ENCODE assay signal across 14 cellular contexts in the genomic region with DNA sequence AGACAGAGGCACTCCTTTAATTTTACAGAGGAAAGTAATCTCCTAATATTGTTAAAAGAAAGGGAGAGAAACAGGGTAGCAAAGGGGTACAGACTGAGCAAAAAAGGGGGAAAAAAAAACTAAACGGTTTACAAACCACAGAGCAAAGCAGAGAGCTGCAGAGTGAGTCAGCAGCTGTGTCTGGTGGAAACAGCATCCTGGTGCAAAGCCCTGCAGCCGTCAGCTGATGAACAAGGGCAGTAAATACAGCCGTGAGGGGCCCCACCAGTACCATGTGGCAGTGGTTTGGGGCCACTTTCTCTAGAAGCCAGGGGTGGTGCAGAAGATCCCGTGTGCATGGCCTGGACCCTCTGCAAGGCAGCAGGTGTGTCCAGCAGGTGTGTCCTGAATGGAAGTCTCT.
DNase-seq lines count a peak whose midpoint lies in the region; ATAC-seq and TF ChIP-seq lines count a peak whose summit lies in the region.
"Had no signal": no experiment of that assay in that cellular context is flagged by ENCODE, and none has a peak within 500 bp of the region (broad histone marks: within the 10 kb centered on the region; RNA-seq: fewer than 3 reads in every experiment).

No MANE protein-coding gene starts in this region.

- H3K4me1 ChIP-seq in Loucy (ENCODE audit: insufficient read depth, low read length, poor library complexity, severe bottlenecking), result peaks cover 51% of the 10 kb centered on the region
- H3K4me1 ChIP-seq: right lobe of liver had no signal

- peaks cover 19% of the 10 kb centered on the region; the same call in 1 of the 2 replicates for H3K79me2 ChIP-seq in Loucy (ENCODE audit: insufficient read depth, low read length)

- H3K4me3 ChIP-seq in Loucy (ENCODE audit: low read length, poor library complexity, severe bottlenecking), result peak overlapping the region; percentile 66
- H3K4me3 ChIP-seq: mucosa of descending colon, PC-9, right lobe of liver had no signal

- ATAC-seq in GM18861 (IDR thresholded peaks at IDR 0.05; ENCODE audit: unreplicated experiment), result no peak
- ATAC-seq: effector memory CD8-positive, alpha-beta T cell; mucosa of descending colon; right lobe of liver had no signal

- peak overlapping the region; percentile 24; the same call in 1 of the 2 replicates for H3K27ac ChIP-seq in VCaP
- no peak overlapping the region for H3K27ac ChIP-seq in caudate nucleus (ENCODE audit: low read depth, low read length)
- H3K27ac ChIP-seq: PC-9, right lobe of liver had no signal

- H2AFZ ChIP-seq in Loucy (ENCODE audit: low read length), result no peak overlapping the region
- H2AFZ ChIP-seq: PC-9 had no signal

- DNase-seq in GDM1 (lab: John Stamatoyannopoulos, UW), result peak; percentile 73
- DNase-seq in lung microvascular endothelial cell (ENCODE audit: low read depth in 2 of 2), result peak; percentile 54 to 62
- no peak for DNase-seq in caudate nucleus (lab: John Stamatoyannopoulos, UW)
- no peak for DNase-seq in ecto neural progenitor cell (ENCODE audit: low spot score)
- DNase-seq in COR-L47 (lab: John Stamatoyannopoulos, UW), result no peak
- DNase-seq: effector memory CD8-positive, alpha-beta T cell; hypothalamus; mucosa of descending colon; NCI-H1930; PC-9; right lobe of liver had no signal

- peaks cover 77% of the 10 kb centered on the region for H3K36me3 ChIP-seq in Loucy (ENCODE audit: insufficient read depth, low read length)
- H3K36me3 ChIP-seq: right lobe of liver had no signal

- TF ChIP-seq CTCF in Loucy (conservative IDR thresholded peaks at IDR 0.05; ENCODE audit: low read length) (no peak), VCaP (conservative IDR thresholded peaks at IDR 0.05) (no peak)

- H4K20me1 ChIP-seq in Loucy (ENCODE audit: insufficient read depth, low read length, poor library complexity, severe bottlenecking), result no peaks in the 10 kb centered on the region

- peak overlapping the region; percentile 81 for H3K4me2 ChIP-seq in Loucy (ENCODE audit: low read depth, low read length, poor library complexity, severe bottlenecking)
- H3K4me2 ChIP-seq: PC-9 had no signal

- no peaks in the 10 kb centered on the region for H3K27me3 ChIP-seq in Loucy (ENCODE audit: insufficient read depth, low read length, poor library complexity, severe bottlenecking)

- no peaks in the 10 kb centered on the region for H3K9me3 ChIP-seq in Loucy (ENCODE audit: insufficient read depth, low read depth, low read length)
- H3K9me3 ChIP-seq: mucosa of descending colon, right lobe of liver had no signal

- H3F3A ChIP-seq in Loucy (ENCODE audit: low read depth), result peaks cover 22% of the 10 kb centered on the region

- peak overlapping the region; percentile 84 for H3K9ac ChIP-seq in Loucy (ENCODE audit: low read depth, low read length, poor library complexity, severe bottlenecking)

- H3K9me2 ChIP-seq in Loucy (replicated peaks; ENCODE audit: low read depth, low read length), result no peaks in the 10 kb centered on the region

Comparison
In these comparisons a context has a peak if more than half of its experiments do, and no peak if none do; other contexts are left out.
1. DNase-seq: peak in GDM1 (single experiment) and lung microvascular endothelial cell (2 of 2); none in caudate nucleus (0 of 61), ecto neural progenitor cell (single experiment) and COR-L47 (single experiment).